ENCODE assay signal across 13 cellular contexts in the genomic region with DNA sequence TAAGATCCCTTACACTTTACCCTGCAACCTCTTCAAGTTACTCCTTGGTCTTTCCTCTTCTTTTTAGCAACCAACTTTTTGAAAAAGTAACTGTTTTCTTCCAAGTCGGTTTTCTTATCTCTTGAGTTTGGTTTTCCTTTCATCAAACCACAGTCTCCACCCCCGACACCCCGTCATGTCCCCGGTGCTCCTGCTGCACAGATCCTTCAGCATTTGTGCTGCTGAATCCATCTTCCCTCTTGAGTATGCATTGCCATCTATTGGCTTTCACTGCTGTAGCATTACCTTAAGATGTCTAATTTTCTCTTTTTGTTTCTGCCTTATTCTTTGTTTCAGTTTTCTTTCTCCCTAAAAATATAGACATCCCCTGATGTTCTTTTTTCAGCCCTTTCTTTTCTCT.
"Had no signal": no experiment of that assay in that cellular context is flagged by ENCODE, and none has a peak within 500 bp of the region (broad histone marks: within the 10 kb centered on the region; RNA-seq: fewer than 3 reads in every experiment).

No MANE protein-coding gene starts in this region.

- H3K27ac Mint-ChIP-seq: activated naive CD8-positive, alpha-beta T cell; endodermal cell; stimulated activated naive CD8-positive, alpha-beta T cell treated with anti-CD3 and anti-CD28 coated beads, Interleukin-15, Interleukin-2, amounts not matched to agents 100 ng/mL and 50 ng/mL, for 24 hours; T-cell had no signal

- H3K4me3 Mint-ChIP-seq: activated naive CD8-positive, alpha-beta T cell; endodermal cell; neural crest cell; stimulated activated naive CD8-positive, alpha-beta T cell treated with anti-CD3 and anti-CD28 coated beads, Interleukin-15, Interleukin-2, amounts not matched to agents 100 ng/mL and 50 ng/mL, for 24 hours; T-cell had no signal

- H3K9me3 Mint-ChIP-seq: T-cell had no signal

- H3K4me1 Mint-ChIP-seq: endodermal cell, neural crest cell had no signal

- DNase-seq: activated CD4-positive, CD25-positive, alpha-beta regulatory T cell treated with anti-CD3 and anti-CD28 coated beads, Interleukin-2, amount 50 U/mL, for 72 hours; activated effector memory CD4-positive, alpha-beta T cell treated with Interleukin-2 at 50 U/mL for 16 hours; activated T-cell treated with anti-CD3 and anti-CD28 coated beads, Interleukin-2, amount 50 U/mL, for 1 hour; anterior cingulate cortex; endodermal cell; hippocampal formation; stimulated activated CD4-positive, alpha-beta T cell treated with anti-CD3 and anti-CD28 coated beads, Interleukin-4, amount 100 ng/mL, for 1 hour; stimulated activated CD8-positive, alpha-beta memory T cell treated with anti-CD3 and anti-CD28 coated beads, Interleukin-4, amount 100 ng/mL, for 48 hours; T-cell; upper lobe of left lung had no signal

- H3K36me3 Mint-ChIP-seq: T-cell had no signal
